ENCODE assay signal across 30 cellular contexts in genomic region chr11:64735860-64736259, GRCh38. TPM values are rescaled to one million over a fixed set of nuclear protein-coding genes. Genes with fewer than 3 reads are reported as not detected.
A peak's percentile ranks its signal among the peaks of the same experiment; 100 is the strongest.
DNase-seq lines count a peak whose midpoint lies in the region; ATAC-seq, FAIRE-seq and TF ChIP-seq lines count a peak whose summit lies in the region.
"Had no signal": no experiment of that assay in that cellular context is flagged by ENCODE, and none has a peak within 500 bp of the region (broad histone marks: within the 10 kb centered on the region; RNA-seq: fewer than 3 reads in every experiment).

No MANE protein-coding gene starts in this region.

- in situ Hi-C loops in gastrocnemius medialis (cut with MboI; ENCODE audit: low sequenced_read_pairs in 4 of 4), result no loop called here

- H3K4ac ChIP-seq in H1 (replicated peaks; ENCODE audit: insufficient read length, low read depth, low read length), result no peak overlapping the region
- H3K4ac ChIP-seq in neuronal stem cell (ENCODE audit: low read length), result no peak overlapping the region

- FAIRE-seq in H1 (lab: Jason Lieb, UNC), result no peak
- FAIRE-seq: islet of Langerhans had no signal

- H3K9me3 ChIP-seq in DND-41 (ENCODE audit: insufficient read depth, low read length, severe bottlenecking) (no peaks in the 10 kb centered on the region), H1 (ENCODE audit: insufficient read depth in 2 of 2, low read depth in 1 of 2, low read length in 1 of 2) (no peaks in the 10 kb centered on the region), neuronal stem cell (replicated peaks in 1 of 2; ENCODE audit: control insufficient read depth in 2 of 2, insufficient read depth in 1 of 2, low read depth in 1 of 2, low read length in 2 of 2) (peaks cover 0 to 2% of the 10 kb centered on the region in 2 donors), gastrocnemius medialis (no peaks in the 10 kb centered on the region)
- H3K9me3 ChIP-seq: left ventricle myocardium inferior, MG63, psoas muscle, SK-N-SH had no signal

- H3K9ac ChIP-seq in DND-41 (ENCODE audit: low read depth, low read length) (no peak overlapping the region), H1 (replicated peaks in 1 of 4; ENCODE audit: extremely low read depth in 1 of 4, low read depth in 3 of 4, low read length in 3 of 4) (no peak overlapping the region), neuronal stem cell (ENCODE audit: low read depth, low read length, poor library complexity) (peak overlapping the region; percentile 0)
- H3K9ac ChIP-seq: KMS-11, SK-N-SH had no signal

- TF ChIP-seq CTCF in DND-41 (IDR thresholded peaks at IDR 0.05; ENCODE audit: borderline replicate concordance, extremely low read depth, low read length, poor library complexity, severe bottlenecking) (no peak), H1 (IDR thresholded peaks at IDR 0.05; ENCODE audit: control extremely low read depth in 1 of 3, insufficient read depth in 1 of 3, low read depth in 1 of 3, low read length in 3 of 3) (no peak), gastrocnemius medialis (IDR thresholded peaks at IDR 0.05 in 4 of 5, conservative IDR thresholded peaks at IDR 0.05 in 1 of 5) (no peak), GM20000 (IDR thresholded peaks at IDR 0.05; ENCODE audit: extremely low read depth, missing control alignments) (no peak)

- H2AK5ac ChIP-seq in H1 (ENCODE audit: low read depth, low read length), result no peak overlapping the region
- H2AK5ac ChIP-seq in neuronal stem cell (ENCODE audit: low read depth, low read length), result no peak overlapping the region

- H3K4me1 Mint-ChIP-seq in activated CD4-positive, alpha-beta T cell treated with anti-CD3 and anti-CD28 coated beads for 36 hours, result peaks cover 11% of the 10 kb centered on the region

- no peak overlapping the region for H3K4me2 ChIP-seq in DND-41 (ENCODE audit: insufficient read depth, low read length)
- H3K4me2 ChIP-seq in H1 (ENCODE audit: insufficient read depth in 1 of 2, low read depth in 2 of 2, low read length in 2 of 2), result no peak overlapping the region
- H3K4me2 ChIP-seq in neuronal stem cell (ENCODE audit: insufficient read depth, low read length, poor library complexity, severe bottlenecking), result no peak overlapping the region
- H3K4me2 ChIP-seq: KMS-11, PC-9, SK-N-SH had no signal

- H4K20me1 ChIP-seq in DND-41 (ENCODE audit: insufficient read depth, low read length) (no peaks in the 10 kb centered on the region; the same call in 1 of the 2 replicates), H1 (replicated peaks in 1 of 2; ENCODE audit: control insufficient read depth in 1 of 2, insufficient read depth in 2 of 2, low read length in 2 of 2) (no peaks in the 10 kb centered on the region)

- peaks cover 25% of the 10 kb centered on the region; the same call in 1 of the 2 replicates for H3K36me3 ChIP-seq in DND-41 (ENCODE audit: insufficient read depth, low read length)
- 0 out of 8 replicates have a peak, but pooled peaks cover 0 to 4% (median 0%) of the 10 kb centered on the region in 4 experiments for H3K36me3 ChIP-seq in H1 (ENCODE audit: control insufficient read depth in 2 of 4, insufficient read depth in 4 of 4, low read length in 3 of 4)
- no peaks in the 10 kb centered on the region for H3K36me3 ChIP-seq in neuronal stem cell (replicated peaks in 1 of 2; ENCODE audit: control insufficient read depth in 2 of 2, insufficient read depth in 2 of 2, low read length in 2 of 2)
- no peaks in the 10 kb centered on the region for H3K36me3 ChIP-seq in gastrocnemius medialis
- H3K36me3 ChIP-seq: MG63 had no signal

- H3K4me3 Mint-ChIP-seq in activated CD4-positive, alpha-beta T cell treated with anti-CD3 and anti-CD28 coated beads for 36 hours, result no peak overlapping the region
- H3K4me3 Mint-ChIP-seq: activated CD4-positive, alpha-beta memory T cell treated with anti-CD3 and anti-CD28 coated beads, Interleukin-2, amount 10 ng/mL, durations not matched to agents 7 days and 5 days; endodermal cell; T-helper 1 cell treated with Interleukin-12 subunit alpha and Interleukin-12 subunit beta and Interleukin-4 antibody, amounts not matched to agents 30 μg/mL and 1 μg/mL, for 36 hours; type B pancreatic cell had no signal

- DNase-seq in activated CD4-positive, alpha-beta T cell treated with anti-CD3 and anti-CD28 coated beads for 36 hours, result no peak
- no peak for DNase-seq in activated CD4-positive, alpha-beta T cell treated with anti-CD3 and anti-CD28 coated beads for 48 hours
- DNase-seq in DND-41, result no peak
- DNase-seq in H1 (ENCODE audit: low read depth in 1 of 2, low spot score in 2 of 2), result no peak
- no peak for DNase-seq in neuronal stem cell (ENCODE audit: low spot score)
- no peak for DNase-seq in gastrocnemius medialis
- no peak for DNase-seq in GM20000 (ENCODE audit: low spot score)
- DNase-seq in T-helper 2 cell, result no peak
- DNase-seq: activated CD4-positive, alpha-beta memory T cell treated with anti-CD3 and anti-CD28 coated beads, Interleukin-2, amount 10 ng/mL, durations not matched to agents 7 days and 5 days; activated CD4-positive, CD25-positive, alpha-beta regulatory T cell treated with anti-CD3 and anti-CD28 coated beads, Interleukin-2, amount 50 U/mL, for 72 hours; activated effector memory CD4-positive, alpha-beta T cell treated with Interleukin-2 at 50 U/mL for 16 hours; caudate nucleus; cortex of kidney; endodermal cell; GOT3; left ventricle myocardium inferior; MG63; NCI-H2029; NCI-H524 treated with DMSO at 0.1 percent for 48 hours; occipital lobe; PC-9; psoas muscle; SK-N-SH; stimulated activated CD4-positive, alpha-beta T cell treated with anti-CD3 and anti-CD28 coated beads, Interleukin-4, amount 100 ng/mL, for 1 hour had no signal

- H3K23me2 ChIP-seq in H1 (ENCODE audit: low read depth, low read length), result no peaks in the 10 kb centered on the region; the same call in 1 of the 2 replicates

- H3K14ac ChIP-seq in H1 (ENCODE audit: insufficient read length) (no peak overlapping the region), neuronal stem cell (ENCODE audit: low read length) (no peak overlapping the region)

- H2BK12ac ChIP-seq in H1 (ENCODE audit: low read depth, low read length) (0 out of 2 replicates have a peak overlapping the region, but pooled peaks have one; percentile 17), neuronal stem cell (ENCODE audit: low read length) (no peak overlapping the region)

- H3K56ac ChIP-seq in H1 (replicated peaks; ENCODE audit: insufficient read length, low read depth, low read length), result no peak overlapping the region

- no peak overlapping the region for H2AFZ ChIP-seq in DND-41 (ENCODE audit: low read depth, low read length)
- H2AFZ ChIP-seq in H1 (ENCODE audit: low read length), result no peak overlapping the region
- no peak overlapping the region for H2AFZ ChIP-seq in neuronal stem cell (ENCODE audit: low read length)
- H2AFZ ChIP-seq: PC-9 had no signal

- no peak overlapping the region for H2BK5ac ChIP-seq in H1 (ENCODE audit: low read depth, low read length)
- no peak overlapping the region for H2BK5ac ChIP-seq in neuronal stem cell (ENCODE audit: low read length)

- H3K4me1 ChIP-seq in DND-41 (ENCODE audit: insufficient read depth, low read length) (no peaks in the 10 kb centered on the region), H1 (replicated peaks in 1 of 4; ENCODE audit: control insufficient read depth in 3 of 4, insufficient read depth in 4 of 4, low read length in 3 of 4) (peaks cover 1 to 15% (median 10%) of the 10 kb centered on the region in 4 experiments), neuronal stem cell (ENCODE audit: control insufficient read depth in 2 of 2, insufficient read depth in 1 of 2, low read depth in 1 of 2, low read length in 2 of 2) (peaks cover 4 to 5% of the 10 kb centered on the region in 2 donors), gastrocnemius medialis (no peaks in the 10 kb centered on the region)
- H3K4me1 ChIP-seq: left ventricle myocardium inferior, psoas muscle had no signal

- H4K5ac ChIP-seq in H1 (ENCODE audit: insufficient read length, low read depth, low read length), result no peak overlapping the region

- H3K27ac ChIP-seq in DND-41 (ENCODE audit: low read length), result peak overlapping the region; percentile 36
- H3K27ac ChIP-seq in H1 (ENCODE audit: low read depth, low read length), result no peak overlapping the region
- no peak overlapping the region for H3K27ac ChIP-seq in neuronal stem cell (replicated peaks; ENCODE audit: low read length)
- H3K27ac ChIP-seq in gastrocnemius medialis, result no peak overlapping the region
- H3K27ac ChIP-seq: 22Rv1, HL-60, KMS-11, left ventricle myocardium inferior, PC-9, psoas muscle had no signal

- H3K79me2 ChIP-seq in DND-41 (ENCODE audit: insufficient read depth, low read length) (no peaks in the 10 kb centered on the region), H1 (ENCODE audit: control insufficient read depth in 1 of 2, insufficient read depth in 2 of 2, low read length in 2 of 2) (no peaks in the 10 kb centered on the region)

- TF ChIP-seq EP300 in H1 (IDR thresholded peaks at IDR 0.05; ENCODE audit: borderline replicate concordance in 1 of 2, low read depth in 2 of 2, low read length in 2 of 2), result no peak

- H3K23ac ChIP-seq in H1 (ENCODE audit: insufficient read length) (no peak overlapping the region), neuronal stem cell (ENCODE audit: low read depth, low read length, poor library complexity) (peak overlapping the region; percentile 10)

- H2BK15ac ChIP-seq in H1 (ENCODE audit: low read length) (no peak overlapping the region), neuronal stem cell (ENCODE audit: low read length) (peak overlapping the region; percentile 44)

- intact Hi-C loops in activated CD4-positive, alpha-beta T cell treated with anti-CD3 and anti-CD28 coated beads for 36 hours (cut with DNase I, micrococcal nuclease), result no loop called here
- intact Hi-C loops in gastrocnemius medialis (cut with DNase I; ENCODE audit: low total_unique reads), result no loop called here

- H2BK120ac ChIP-seq in H1 (replicated peaks; ENCODE audit: low read depth, low read length) (no peak overlapping the region), neuronal stem cell (ENCODE audit: low read depth, low read length) (no peak overlapping the region)

- peak overlapping the region; percentile 15 for H3K27ac Mint-ChIP-seq in activated CD4-positive, alpha-beta T cell treated with anti-CD3 and anti-CD28 coated beads for 36 hours
- H3K27ac Mint-ChIP-seq: activated CD4-positive, alpha-beta memory T cell treated with anti-CD3 and anti-CD28 coated beads, Interleukin-2, amount 10 ng/mL, durations not matched to agents 7 days and 5 days; endodermal cell; T-helper 1 cell treated with Interleukin-12 subunit alpha and Interleukin-12 subunit beta and Interleukin-4 antibody, amounts not matched to agents 30 μg/mL and 1 μg/mL, for 36 hours; type B pancreatic cell had no signal

- POLR2A ChIA-PET in activated CD4-positive, alpha-beta T cell treated with anti-CD3 and anti-CD28 coated beads for 36 hours (lab: Charles Lee), result no interaction called here
- POLR2A ChIA-PET in H1 (lab: Charles Lee; ENCODE audit: partially characterized antibody), result interaction anchor here (0.6 to 42.9 kb wide), 6 partner anchors 9 to 76 kb away, joined by 3 to 1087 read pairs (median 4); partner anchors contain the start of genes PYGM and SF1

- no peak overlapping the region for H4K91ac ChIP-seq in H1 (replicated peaks; ENCODE audit: insufficient read length, low read length)
- H4K91ac ChIP-seq in neuronal stem cell (ENCODE audit: low read depth, low read length, poor library complexity), result no peak overlapping the region

- no peaks in the 10 kb centered on the region for H3K9me3 Mint-ChIP-seq in activated CD4-positive, alpha-beta T cell treated with anti-CD3 and anti-CD28 coated beads for 36 hours (ENCODE audit: low read depth)
- H3K9me3 Mint-ChIP-seq: activated CD4-positive, alpha-beta memory T cell treated with anti-CD3 and anti-CD28 coated beads, Interleukin-2, amount 10 ng/mL, durations not matched to agents 7 days and 5 days; endodermal cell; T-helper 1 cell treated with Interleukin-12 subunit alpha and Interleukin-12 subunit beta and Interleukin-4 antibody, amounts not matched to agents 30 μg/mL and 1 μg/mL, for 36 hours; type B pancreatic cell had no signal

- H3K18ac ChIP-seq in H1 (ENCODE audit: extremely low read depth, low read length) (no peak overlapping the region), neuronal stem cell (ENCODE audit: low read length) (peak overlapping the region; percentile 23)

- H2BK20ac ChIP-seq in H1 (ENCODE audit: low read length), result no peak overlapping the region

- no peaks in the 10 kb centered on the region for H3K27me3 Mint-ChIP-seq in activated CD4-positive, alpha-beta T cell treated with anti-CD3 and anti-CD28 coated beads for 36 hours
- H3K27me3 Mint-ChIP-seq: activated CD4-positive, alpha-beta memory T cell treated with anti-CD3 and anti-CD28 coated beads, Interleukin-2, amount 10 ng/mL, durations not matched to agents 7 days and 5 days had no signal

- peaks cover 2% of the 10 kb centered on the region for H3K36me3 Mint-ChIP-seq in activated CD4-positive, alpha-beta T cell treated with anti-CD3 and anti-CD28 coated beads for 36 hours (ENCODE audit: low read depth)
- H3K36me3 Mint-ChIP-seq: type B pancreatic cell had no signal

- H3K27me3 ChIP-seq in DND-41 (ENCODE audit: insufficient read depth, low read length, poor library complexity) (no peaks in the 10 kb centered on the region), H1 (replicated peaks in 1 of 4; ENCODE audit: control insufficient read depth in 3 of 4, extremely low read depth in 1 of 4, insufficient read depth in 3 of 4, low read length in 3 of 4) (peaks cover 0 to under 1% (median under 1%) of the 10 kb centered on the region in 4 experiments; a peak in 2 of 7 replicates), neuronal stem cell (ENCODE audit: control insufficient read depth in 3 of 3, insufficient read depth in 3 of 3, low read depth in 1 of 3, low read length in 3 of 3) (peaks cover 0 to 12% (median 4%) of the 10 kb centered on the region in 3 experiments), gastrocnemius medialis (no peaks in the 10 kb centered on the region)
- H3K27me3 ChIP-seq: MG63 had no signal

- H3K4me3 ChIP-seq in DND-41 (ENCODE audit: low read depth in 1 of 2, low read length in 2 of 2) (no peak overlapping the region), H1 (ENCODE audit: extremely low read depth in 1 of 4, insufficient read depth in 2 of 4, low read depth in 3 of 4, low read length in 4 of 4) (no peak overlapping the region), neuronal stem cell (ENCODE audit: low read length in 2 of 2) (no peak overlapping the region), gastrocnemius medialis (no peak overlapping the region)
- H3K4me3 ChIP-seq: left ventricle myocardium inferior, MG63, PC-9, psoas muscle had no signal

- TF ChIP-seq POLR2A in H1 (IDR thresholded peaks at IDR 0.05; ENCODE audit: control extremely low read depth in 1 of 2, low read depth in 2 of 2, low read length in 2 of 2), result no peak
- TF ChIP-seq POLR2A in gastrocnemius medialis (IDR thresholded peaks at IDR 0.05), result no peak

- CTCF ChIA-PET in activated CD4-positive, alpha-beta T cell treated with anti-CD3 and anti-CD28 coated beads for 36 hours (lab: Charles Lee), result interaction anchor here (0.6 to 1.1 kb wide), 3 partner anchors 29 to 386 kb away, joined by 3 to 5 read pairs (median 3); no protein-coding TSS in a partner anchor
- CTCF ChIA-PET in H1 (lab: Charles Lee; ENCODE audit: partially characterized antibody), result interaction anchor here (0.6 to 23.7 kb wide), 9 partner anchors 9 to 1345 kb away, joined by 3 to 376 read pairs (median 9); partner anchors contain the start of genes PYGM and RASGRP2

- H4K8ac ChIP-seq in H1 (ENCODE audit: extremely low read depth, insufficient read depth, low read length) (no peak overlapping the region), neuronal stem cell (ENCODE audit: low read depth, low read length) (no peak overlapping the region)

- 96% methylated on average over 9 of the region's 9 CpGs; no CpG with 5 or more reads in 1 of the 2 experiments for whole genome bisulfite sequencing in H1 (ENCODE audit: extremely low coverage in 1 of 2, insufficient coverage in 1 of 2, insufficient read length in 1 of 2, insufficient replicate concordance in 2 of 2, low coverage in 1 of 2, low lambda C conversion rate in 2 of 2, missing lambda C conversion rate in 1 of 2), 2 experiments
- no CpG with 5 or more reads among the region's 9 CpGs for WGBS in neuronal stem cell (ENCODE audit: extremely low coverage in 2 of 2, insufficient read length in 2 of 2, insufficient replicate concordance in 1 of 2), 2 donors

- no peak for TF ChIP-seq RAD21 in H1 (IDR thresholded peaks at IDR 0.05 in 1 of 2, conservative IDR thresholded peaks at IDR 0.05 in 1 of 2; ENCODE audit: low read depth in 2 of 2, low read length in 2 of 2)

- no peaks in the 10 kb centered on the region; the same call in 1 of the 2 replicates for H3K79me1 ChIP-seq in H1 (ENCODE audit: low read depth, low read length)
- no peaks in the 10 kb centered on the region for H3K79me1 ChIP-seq in neuronal stem cell (ENCODE audit: low read depth, low read length)

- no peak for ATAC-seq in activated CD4-positive, alpha-beta T cell treated with anti-CD3 and anti-CD28 coated beads for 36 hours
- ATAC-seq in DND-41 (ENCODE audit: insufficient read depth, low read depth), result no peak
- no peak for ATAC-seq in gastrocnemius medialis

RNA-seq across cellular contexts. Expression of gene RASGRP2, which starts 8.1 kb away (rescaled TPM):
- total RNA-seq in activated CD4-positive, alpha-beta T cell treated with anti-CD3 and anti-CD28 coated beads for 36 hours, result 1 to 10 TPM; 5.6 to 5.9 TPM
- total RNA-seq in H1 (2021; fragmentation: NEBNext Ultra II Directional; extraction: Animal tissue kit (Norgen Biotek cat#: 25700)), result 37.9 and 40.6 TPM in 2 replicates
- 45.7 and 50.4 TPM in 2 replicates for polyA plus RNA-seq in H1 (2011; rRNA removed)
- 41.1 TPM for polyA plus RNA-seq in H1 (2011; cell fraction: cytosol; rRNA removed)
- 127 TPM for polyA plus RNA-seq in H1 (2011; cell fraction: nucleus; rRNA removed)
- 30.1 to 58.0 TPM (median 54.6 TPM) in 4 replicates for polyA plus RNA-seq in H1 (2012, experiment 1 of 2)
- 31.1 TPM for polyA plus RNA-seq in H1 (2012, experiment 2 of 2)
- polyA plus RNA-seq in H1 (2013, experiment 1 of 2), result 33.0 TPM
- polyA plus RNA-seq in H1 (2013, experiment 2 of 2), result 34.6 TPM
- polyA minus RNA-seq in H1 (2011; rRNA and poly(A)+ RNA removed), result 14.8 and 18.9 TPM in 2 replicates
- 12.3 TPM for polyA minus RNA-seq in H1 (2011; cell fraction: cytosol; rRNA and poly(A)+ RNA removed)
- polyA minus RNA-seq in H1 (2011; cell fraction: nucleus; rRNA and poly(A)+ RNA removed), result 24.8 TPM
- polyA plus RNA-seq in neuronal stem cell (2013, experiment 1 of 2), result 1.3 TPM
- polyA plus RNA-seq in neuronal stem cell (2013, experiment 2 of 2), result 1.4 TPM
- 10 to 100 TPM in 1 of 4 donors, 1 to 10 TPM in 3; 2.9 to 10.9 (median 7.1) TPM for total RNA-seq in gastrocnemius medialis

RNA-seq across cellular contexts. Expression of gene NRXN2, which starts 12.9 kb away (rescaled TPM):
- total RNA-seq in activated CD4-positive, alpha-beta T cell treated with anti-CD3 and anti-CD28 coated beads for 36 hours, result under 1 TPM; 0.18 to 0.39 TPM
- total RNA-seq in H1 (2021; fragmentation: NEBNext Ultra II Directional; extraction: Animal tissue kit (Norgen Biotek cat#: 25700)), result 11.4 and 11.5 TPM in 2 replicates
- 1.3 and 5.7 TPM in 2 replicates for polyA plus RNA-seq in H1 (2011; rRNA removed)
- polyA plus RNA-seq in H1 (2011; cell fraction: cytosol; rRNA removed), result 2.4 TPM
- 7.0 TPM for polyA plus RNA-seq in H1 (2011; cell fraction: nucleus; rRNA removed)
- 6.8 to 12.4 TPM (median 9.6 TPM) in 4 replicates for polyA plus RNA-seq in H1 (2012, experiment 1 of 2)
- polyA plus RNA-seq in H1 (2012, experiment 2 of 2), result 4.9 TPM
- 11.2 TPM for polyA plus RNA-seq in H1 (2013, experiment 1 of 2)
- polyA plus RNA-seq in H1 (2013, experiment 2 of 2), result 12.9 TPM
- polyA minus RNA-seq in H1 (2011; rRNA and poly(A)+ RNA removed), result 10.7 and 12.0 TPM in 2 replicates
- polyA minus RNA-seq in H1 (2011; cell fraction: cytosol; rRNA and poly(A)+ RNA removed), result 8.7 TPM
- 10.3 TPM for polyA minus RNA-seq in H1 (2011; cell fraction: nucleus; rRNA and poly(A)+ RNA removed)
- 33.3 TPM for polyA plus RNA-seq in neuronal stem cell (2013, experiment 1 of 2)
- polyA plus RNA-seq in neuronal stem cell (2013, experiment 2 of 2), result 33.6 TPM
- total RNA-seq in gastrocnemius medialis, result 1 to 10 TPM in 2 of 4 donors, under 1 TPM in 2; 0.15 to 6.2 (median 1.8) TPM
- total RNA-seq: PC-9 had no signal

RNA-seq across cellular contexts. Expression of gene PYGM, which starts 23.9 kb away (rescaled TPM):
- 1 to 10 TPM in 1 of 2 experiments, under 1 TPM in 1; 0.87 to 1.5 TPM for total RNA-seq in activated CD4-positive, alpha-beta T cell treated with anti-CD3 and anti-CD28 coated beads for 36 hours
- 9.6 and 9.7 TPM in 2 replicates for total RNA-seq in H1 (2021; fragmentation: NEBNext Ultra II Directional; extraction: Animal tissue kit (Norgen Biotek cat#: 25700))
- polyA plus RNA-seq in H1 (2011; rRNA removed), result 10.0 and 15.2 TPM in 2 replicates
- polyA plus RNA-seq in H1 (2011; cell fraction: cytosol; rRNA removed), result 10.4 TPM
- 20.9 TPM for polyA plus RNA-seq in H1 (2011; cell fraction: nucleus; rRNA removed)
- polyA plus RNA-seq in H1 (2012, experiment 1 of 2), result 9.2 to 15.4 TPM (median 13.0 TPM) in 4 replicates
- 11.5 TPM for polyA plus RNA-seq in H1 (2012, experiment 2 of 2)
- 6.9 TPM for polyA plus RNA-seq in H1 (2013, experiment 1 of 2)
- 6.3 TPM for polyA plus RNA-seq in H1 (2013, experiment 2 of 2)
- 13.2 and 16.4 TPM in 2 replicates for polyA minus RNA-seq in H1 (2011; rRNA and poly(A)+ RNA removed)
- polyA minus RNA-seq in H1 (2011; cell fraction: cytosol; rRNA and poly(A)+ RNA removed), result 12.3 TPM
- polyA minus RNA-seq in H1 (2011; cell fraction: nucleus; rRNA and poly(A)+ RNA removed), result 5.4 TPM
- polyA plus RNA-seq in neuronal stem cell (2013, experiment 1 of 2), result 1.3 TPM
- polyA plus RNA-seq in neuronal stem cell (2013, experiment 2 of 2), result 1.3 TPM
- total RNA-seq in gastrocnemius medialis, result 1,000 to 10,000 TPM in 3 of 4 donors, 100 to 1,000 TPM in 1; 881 to 2,858 (median 1,836) TPM

RNA-seq across cellular contexts. Expression of gene SF1, which starts 42.5 kb away (rescaled TPM):
- 100 to 1,000 TPM; 318 to 362 TPM for total RNA-seq in activated CD4-positive, alpha-beta T cell treated with anti-CD3 and anti-CD28 coated beads for 36 hours
- 353 and 365 TPM in 2 replicates for total RNA-seq in H1 (2021; fragmentation: NEBNext Ultra II Directional; extraction: Animal tissue kit (Norgen Biotek cat#: 25700))
- 72.7 and 110 TPM in 2 replicates for polyA plus RNA-seq in H1 (2011; rRNA removed)
- 70.0 TPM for polyA plus RNA-seq in H1 (2011; cell fraction: cytosol; rRNA removed)
- 197 TPM for polyA plus RNA-seq in H1 (2011; cell fraction: nucleus; rRNA removed)
- 259 to 328 TPM (median 273 TPM) in 4 replicates for polyA plus RNA-seq in H1 (2012, experiment 1 of 2)
- polyA plus RNA-seq in H1 (2012, experiment 2 of 2), result 150 TPM
- 194 TPM for polyA plus RNA-seq in H1 (2013, experiment 1 of 2)
- polyA plus RNA-seq in H1 (2013, experiment 2 of 2), result 181 TPM
- 75.9 and 88.7 TPM in 2 replicates for polyA minus RNA-seq in H1 (2011; rRNA and poly(A)+ RNA removed)
- polyA minus RNA-seq in H1 (2011; cell fraction: cytosol; rRNA and poly(A)+ RNA removed), result 107 TPM
- polyA minus RNA-seq in H1 (2011; cell fraction: nucleus; rRNA and poly(A)+ RNA removed), result 210 TPM
- 214 TPM for polyA plus RNA-seq in neuronal stem cell (2013, experiment 1 of 2)
- polyA plus RNA-seq in neuronal stem cell (2013, experiment 2 of 2), result 215 TPM
- 100 to 1,000 TPM; 171 to 249 (median 193) TPM for total RNA-seq in gastrocnemius medialis

Comparison
In these comparisons a context has a peak if more than half of its experiments do, and no peak if none do; other contexts are left out.
1. RNA of gene PYGM, which starts 23.9 kb away (total RNA-seq): 881 to 2,858 TPM in gastrocnemius medialis; 9.6 to 9.7 TPM in H1 and 0.87 to 1.5 TPM in activated CD4-positive, alpha-beta T cell treated with anti-CD3 and anti-CD28 coated beads for 36 hours; every median in the first group is over 10 times any median in the second.